1 cellular context compared by ENCODE assay signal in genomic region chr14:21269252-21270046, GRCh38.
TF ChIP-seq lines count a peak whose summit lies in the region.

Gene HNRNPC, minus strand, starts transcription at chr14:21269442. Its CDS starts 35,249 bp downstream, at chr14:21234193.

TF ChIP-seq in HepG2, 621 proteins besides CTCF, POLR2A, EP300 and RAD21 (continued from another document and continues in another):
- TF ChIP-seq UBTF (CRISPR knock-in tag; IDR thresholded peaks at IDR 0.05) (0 out of 2 replicates have a peak, but pooled peaks have one; percentile 19), CREM (IDR thresholded peaks at IDR 0.05) (peak; percentile 96), CREM (CRISPR knock-in tag; IDR thresholded peaks at IDR 0.05) (no peak), ZGPAT (CRISPR knock-in tag; IDR thresholded peaks at IDR 0.05) (peak; percentile 86; the same call in 1 of the 2 replicates), NFE2 (CRISPR knock-in tag; IDR thresholded peaks at IDR 0.05) (no peak), ZBTB37 (CRISPR knock-in tag; IDR thresholded peaks at IDR 0.05) (no peak), RXRB (CRISPR knock-in tag; IDR thresholded peaks at IDR 0.05; ENCODE audit: borderline replicate concordance) (peak; percentile 59; the same call in 1 of the 2 replicates), LCORL (IDR thresholded peaks at IDR 0.05) (0 out of 2 replicates have a peak, but pooled peaks have one; percentile 36), LCORL (CRISPR knock-in tag; IDR thresholded peaks at IDR 0.05) (peak; percentile 65), ZNF772 (CRISPR knock-in tag; IDR thresholded peaks at IDR 0.05) (peak; percentile 62), FOXA3 (CRISPR knock-in tag; IDR thresholded peaks at IDR 0.05) (no peak; the same call in none of the 2 replicates), PLSCR1 (CRISPR knock-in tag; IDR thresholded peaks at IDR 0.05; ENCODE audit: borderline replicate concordance) (no peak), ESRRA (CRISPR knock-in tag; IDR thresholded peaks at IDR 0.05; ENCODE audit: low read depth) (peak; percentile 78; the same call in 1 of the 2 replicates), ZNF446 (CRISPR knock-in tag; IDR thresholded peaks at IDR 0.05) (no peak), PPARG (CRISPR knock-in tag; conservative IDR thresholded peaks at IDR 0.05) (no peak; the same call in 1 of the 2 replicates), STAT5B (CRISPR knock-in tag; IDR thresholded peaks at IDR 0.05) (0 out of 2 replicates have a peak, but pooled peaks have one; percentile 32), ZNF780A (CRISPR knock-in tag; IDR thresholded peaks at IDR 0.05) (no peak), ZNF512 (CRISPR knock-in tag; IDR thresholded peaks at IDR 0.05) (no peak), ZNF253 (CRISPR knock-in tag; IDR thresholded peaks at IDR 0.05; ENCODE audit: borderline replicate concordance) (no peak), ZNF691 (CRISPR knock-in tag; IDR thresholded peaks at IDR 0.05; ENCODE audit: borderline replicate concordance, low read depth) (peak; percentile 47; the same call in 1 of the 2 replicates), NR2C2 (CRISPR knock-in tag; IDR thresholded peaks at IDR 0.05; ENCODE audit: borderline replicate concordance) (peak; percentile 66), RARA (CRISPR knock-in tag; IDR thresholded peaks at IDR 0.05) (peak; percentile 57; the same call in 1 of the 2 replicates), TFDP2 (CRISPR knock-in tag; IDR thresholded peaks at IDR 0.05) (peak; percentile 88), ZNF768 (CRISPR knock-in tag; IDR thresholded peaks at IDR 0.05) (peak; percentile 78), ZNF609 (CRISPR knock-in tag; IDR thresholded peaks at IDR 0.05; ENCODE audit: borderline replicate concordance) (0 out of 2 replicates have a peak, but pooled peaks have one; percentile 30), ETV6 (CRISPR knock-in tag; conservative IDR thresholded peaks at IDR 0.05) (peak; percentile 21; the same call in 1 of the 2 replicates), ZNF770 (CRISPR knock-in tag; IDR thresholded peaks at IDR 0.05) (peak; percentile 8; the same call in 1 of the 2 replicates), SP4 (CRISPR knock-in tag; IDR thresholded peaks at IDR 0.05) (peak; percentile 93), RBFOX2 (IDR thresholded peaks at IDR 0.05; ENCODE audit: low read depth, low read length) (peak; percentile 91), JUNB (CRISPR knock-in tag; IDR thresholded peaks at IDR 0.05; ENCODE audit: borderline replicate concordance) (no peak), ZNF547 (CRISPR knock-in tag; IDR thresholded peaks at IDR 0.05) (peak; percentile 86), ZNF33A (CRISPR knock-in tag; IDR thresholded peaks at IDR 0.05; ENCODE audit: borderline replicate concordance) (no peak; the same call in 1 of the 2 replicates), AKNA (CRISPR knock-in tag; IDR thresholded peaks at IDR 0.05; ENCODE audit: borderline replicate concordance) (no peak; the same call in 1 of the 2 replicates)
